ENCODE assay signal across 8 cellular contexts in the genomic region with DNA sequence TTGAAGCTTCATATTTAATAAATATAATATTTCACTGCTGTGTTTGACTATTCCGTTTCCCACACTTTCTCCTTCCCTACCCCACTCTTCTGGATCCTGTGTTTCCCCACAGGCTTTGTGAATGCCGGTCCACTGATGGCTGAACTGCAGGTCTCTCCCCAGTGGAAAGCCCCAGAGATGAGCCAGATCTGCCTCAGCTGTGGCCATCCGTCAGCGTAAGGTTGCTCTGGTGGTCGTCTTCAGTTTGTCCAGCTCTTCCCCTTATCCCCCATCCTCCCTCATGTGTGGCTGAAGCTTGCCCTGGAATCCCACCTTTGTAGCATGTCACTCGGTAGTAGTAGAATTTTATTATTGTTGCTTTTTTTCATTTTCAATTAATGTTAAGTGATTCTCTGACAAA. TPM values are rescaled to one million over a fixed set of nuclear protein-coding genes. Genes with fewer than 3 reads are reported as not detected.
A peak's percentile ranks its signal among the peaks of the same experiment; 100 is the strongest.
DNase-seq lines count a peak whose midpoint lies in the region; ATAC-seq and TF ChIP-seq lines count a peak whose summit lies in the region.

No MANE protein-coding gene starts in this region.

- TF ChIP-seq CTCF in heart left ventricle (IDR thresholded peaks at IDR 0.05): no peak
- no peak for TF ChIP-seq CTCF in uterus (IDR thresholded peaks at IDR 0.05)
- TF ChIP-seq CTCF in ovary (IDR thresholded peaks at IDR 0.05): no peak

- no peaks in the 10 kb centered on the region for H3K9me3 Mint-ChIP-seq in activated naive CD8-positive, alpha-beta T cell treated with anti-CD3 and anti-CD28 coated beads, Interleukin-2, amount 50 U/mL, for 24 hours

- peak overlapping the region; percentile 86 for H3K4me3 Mint-ChIP-seq in activated naive CD8-positive, alpha-beta T cell treated with anti-CD3 and anti-CD28 coated beads, Interleukin-2, amount 50 U/mL, for 24 hours

- H3K27me3 Mint-ChIP-seq in activated naive CD8-positive, alpha-beta T cell treated with anti-CD3 and anti-CD28 coated beads, Interleukin-2, amount 50 U/mL, for 24 hours: no peaks in the 10 kb centered on the region

- H3K4me1 Mint-ChIP-seq in activated naive CD8-positive, alpha-beta T cell treated with anti-CD3 and anti-CD28 coated beads, Interleukin-2, amount 50 U/mL, for 24 hours: peaks cover 95% of the 10 kb centered on the region

- H3K27ac ChIP-seq in heart left ventricle (peak overlapping the region; percentile 31 to 99 (median 65)), uterus (peak overlapping the region; percentile 71 to 72), ovary (no peak overlapping the region)

- no peak for TF ChIP-seq EP300 in ovary (IDR thresholded peaks at IDR 0.05)

- TF ChIP-seq POLR2A in heart left ventricle (IDR thresholded peaks at IDR 0.05): no peak
- TF ChIP-seq POLR2A in uterus (IDR thresholded peaks at IDR 0.05): no peak
- no peak for TF ChIP-seq POLR2A in ovary (IDR thresholded peaks at IDR 0.05)

- ATAC-seq in heart left ventricle (no peak), HG02759 (IDR thresholded peaks at IDR 0.05; ENCODE audit: unreplicated experiment) (no peak)
- no peak for ATAC-seq in activated naive CD8-positive, alpha-beta T cell treated with anti-CD3 and anti-CD28 coated beads, Interleukin-2, amount 50 U/mL, for 24 hours

- peak overlapping the region; percentile 99 for H3K27ac Mint-ChIP-seq in activated naive CD8-positive, alpha-beta T cell treated with anti-CD3 and anti-CD28 coated beads, Interleukin-2, amount 50 U/mL, for 24 hours

- DNase-seq in heart left ventricle (no peak), cardiac septum (ENCODE audit: low spot score) (no peak), myocyte (ENCODE audit: low read depth) (peak; percentile 76), uterus (no peak), ovary (no peak), NCI-H1436 (lab: John Stamatoyannopoulos, UW) (no peak)
- peak; percentile 45 for DNase-seq in activated naive CD8-positive, alpha-beta T cell treated with anti-CD3 and anti-CD28 coated beads, Interleukin-2, amount 50 U/mL, for 24 hours

- WGBS in heart left ventricle, 4 donors: 78 to 88% (median 82%) methylated on average over 6 of the region's 6 CpGs
- 77 to 81% (median 78%) methylated on average over 6 of the region's 6 CpGs for WGBS in ovary, 3 donors

- intact Hi-C loops in heart left ventricle (cut with DNase I) (no loop called here), cardiac septum (cut with DNase I) (no loop called here), uterus (cut with DNase I; ENCODE audit: low total_unique reads) (no loop called here), ovary (cut with DNase I) (no loop called here)

- H3K4me1 ChIP-seq in heart left ventricle: peaks cover 0 to 95% (median 42%) of the 10 kb centered on the region in 12 donors
- no peaks in the 10 kb centered on the region for H3K4me1 ChIP-seq in uterus
- H3K4me1 ChIP-seq in ovary (ENCODE audit: insufficient read depth): peaks cover 4% of the 10 kb centered on the region

- H3K9me3 ChIP-seq in heart left ventricle (no peaks in the 10 kb centered on the region), uterus (no peaks in the 10 kb centered on the region), ovary (no peaks in the 10 kb centered on the region)

- peaks cover 50% of the 10 kb centered on the region for H3K36me3 Mint-ChIP-seq in activated naive CD8-positive, alpha-beta T cell treated with anti-CD3 and anti-CD28 coated beads, Interleukin-2, amount 50 U/mL, for 24 hours (ENCODE audit: low read depth)

- H3K4me3 ChIP-seq in heart left ventricle: peak overlapping the region in 1 of 12 donors; percentile 39
- H3K4me3 ChIP-seq in uterus: no peak overlapping the region
- no peak overlapping the region for H3K4me3 ChIP-seq in ovary

- H3K36me3 ChIP-seq in heart left ventricle (peaks cover 0 to 19% (median 0%) of the 10 kb centered on the region in 9 donors), uterus (no peaks in the 10 kb centered on the region), ovary (no peaks in the 10 kb centered on the region)

- H3K27me3 ChIP-seq in heart left ventricle: no peaks in the 10 kb centered on the region
- no peaks in the 10 kb centered on the region for H3K27me3 ChIP-seq in uterus
- H3K27me3 ChIP-seq in ovary: no peaks in the 10 kb centered on the region

RNA-seq across cellular contexts. Expression of a gene that starts 11.4 kb away (rescaled TPM):
- 10 to 100 TPM in 8 of 9 donors, 1 to 10 TPM in 1; 9.9 to 44.4 (median 12.9) TPM for total RNA-seq in heart left ventricle
- polyA plus RNA-seq in heart left ventricle: 10 to 100 TPM in 1 of 2 donors, 1 to 10 TPM in 1; 8.9 to 24.5 TPM
- 10.5 TPM for total RNA-seq in cardiac septum
- 15.8 and 21.2 TPM in 2 replicates for total RNA-seq in myocyte
- 13.5 TPM for polyA plus RNA-seq in myocyte (2012)
- 10 to 100 TPM; 11.1 to 24.8 (median 18.6) TPM for total RNA-seq in uterus
- total RNA-seq in ovary: 10 to 100 TPM; 11.6 to 25.7 (median 15.4) TPM
- polyA plus RNA-seq in ovary: 10 to 100 TPM; 10.7 to 72.0 TPM

Comparison
In these comparisons a context has a peak if more than half of its experiments do, and no peak if none do; other contexts are left out.
1. DNase-seq: peak in activated naive CD8-positive, alpha-beta T cell treated with anti-CD3 and anti-CD28 coated beads, Interleukin-2, amount 50 U/mL, for 24 hours (single experiment) and myocyte (single experiment); none in heart left ventricle (0 of 5), cardiac septum (single experiment), uterus (0 of 2), ovary (0 of 5) and NCI-H1436 (single experiment).
2. H3K27ac ChIP-seq: peak in heart left ventricle (12 of 12) and uterus (2 of 2); none in ovary (0 of 2).